Comparison of ENCODE assay signal across 9 cellular contexts in the genomic region with DNA sequence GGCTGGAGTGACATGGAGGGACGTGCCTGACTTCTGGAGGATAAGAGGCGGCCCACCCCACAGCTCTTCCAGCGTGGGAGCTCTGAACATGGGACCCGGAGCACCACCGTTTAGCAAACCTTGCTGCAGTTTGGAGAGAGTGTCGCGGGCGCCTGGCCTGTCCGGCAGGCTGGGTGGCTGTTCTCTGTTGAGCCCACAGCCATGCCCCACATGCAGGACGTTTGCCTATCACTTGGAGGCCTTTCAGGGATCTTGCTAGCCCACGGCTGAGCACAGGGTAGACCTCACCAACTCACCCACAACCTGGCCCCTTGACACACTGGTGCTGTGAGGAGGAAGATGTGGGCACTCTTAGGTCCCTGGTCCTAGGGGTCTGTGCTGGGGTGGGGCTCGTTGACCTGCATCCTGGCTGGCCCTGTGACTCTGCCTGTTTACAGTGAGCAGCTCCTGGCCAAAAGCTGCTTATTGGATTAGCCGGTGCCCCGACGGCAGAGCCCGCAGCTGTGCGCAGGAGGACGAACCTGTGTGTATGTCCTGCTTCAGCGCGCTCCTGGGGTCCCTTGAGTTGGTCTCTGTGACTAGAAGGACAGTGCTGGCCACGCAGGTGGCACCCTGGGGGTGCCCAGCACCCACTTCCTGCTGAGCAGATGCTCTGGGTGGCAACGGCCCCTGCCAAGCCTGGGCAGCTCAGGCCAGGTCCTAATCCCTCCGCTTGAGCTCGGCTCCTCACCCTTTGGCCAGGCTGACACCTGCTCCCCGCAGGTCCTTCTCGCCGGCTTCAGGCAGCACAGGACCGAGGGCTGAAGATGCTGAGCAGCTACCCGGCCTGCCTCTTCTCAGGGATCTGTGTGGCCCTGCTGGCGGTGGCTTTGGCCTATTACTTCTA.
DNase-seq lines count a peak whose midpoint lies in the region; ATAC-seq, FAIRE-seq and TF ChIP-seq lines count a peak whose summit lies in the region.
"Had no signal": no experiment of that assay in that cellular context is flagged by ENCODE, and none has a peak within 500 bp of the region (broad histone marks: within the 10 kb centered on the region; RNA-seq: fewer than 3 reads in every experiment).

No MANE protein-coding gene starts in this region.

- H3K27me3 ChIP-seq in BLaER1 treated with 17β-estradiol and CSF1 and Interleukin-3, amounts not matched to agents 10 nM and 100 nM, result no peaks in the 10 kb centered on the region
- no peaks in the 10 kb centered on the region for H3K27me3 ChIP-seq in mesenchymal stem cell (ENCODE audit: control insufficient read depth in 1 of 2, insufficient read depth in 1 of 2, low read length in 2 of 2)

- H2AFZ ChIP-seq in mesenchymal stem cell (ENCODE audit: low read depth, low read length), result no peak overlapping the region

- H3K4me3 ChIP-seq in BLaER1 treated with 17β-estradiol and CSF1 and Interleukin-3, amounts not matched to agents 10 nM and 100 nM, result no peak overlapping the region
- H3K4me3 ChIP-seq in mesenchymal stem cell (ENCODE audit: insufficient read depth in 1 of 2, low read depth in 1 of 2, low read length in 2 of 2), result no peak overlapping the region

- H3K4me3 Mint-ChIP-seq in WTC11, result no peak overlapping the region
- H3K4me3 Mint-ChIP-seq: nephron had no signal

- H4K20me1 ChIP-seq in BLaER1 treated with 17β-estradiol and CSF1 and Interleukin-3, amounts not matched to agents 10 nM and 100 nM, result peaks cover 69 to 97% (median 94%) of the 10 kb centered on the region in 11 experiments

- H3K4me1 ChIP-seq in BLaER1 treated with 17β-estradiol and CSF1 and Interleukin-3, amounts not matched to agents 10 nM and 100 nM, result peaks cover 19 to 32% (median 25%) of the 10 kb centered on the region in 10 experiments
- H3K4me1 ChIP-seq in mesenchymal stem cell (ENCODE audit: control insufficient read depth, insufficient read depth, low read depth, low read length), result peaks cover 11% of the 10 kb centered on the region

- H3K27ac ChIP-seq in BLaER1 treated with 17β-estradiol and CSF1 and Interleukin-3, amounts not matched to agents 10 nM and 100 nM, result no peak overlapping the region
- no peak overlapping the region for H3K27ac ChIP-seq in mesenchymal stem cell (ENCODE audit: low read length, poor library complexity, severe bottlenecking)

- H3K23ac ChIP-seq in mesenchymal stem cell (ENCODE audit: low read length in 2 of 2), result no peak overlapping the region

- H3K9ac ChIP-seq in BLaER1 treated with 17β-estradiol and CSF1 and Interleukin-3, amounts not matched to agents 10 nM and 100 nM, result peak overlapping the region in 3 of 11 experiments; percentile 43 to 67 (median 59); a peak in 2 of 22 replicates
- H3K9ac ChIP-seq in mesenchymal stem cell (ENCODE audit: low read length), result peak overlapping the region; percentile 80

- CTCF ChIA-PET in WTC11 (lab: Charles Lee), result interaction anchor here (0.5 to 4.2 kb wide), 30 partner anchors 10 to 359 kb away, joined by 3 to 40 read pairs (median 6); no protein-coding TSS in a partner anchor

- H2AK5ac ChIP-seq in mesenchymal stem cell (ENCODE audit: low read length, severe bottlenecking), result no peak overlapping the region

- TF ChIP-seq POLR2A in GM12891 (IDR thresholded peaks at IDR 0.05; ENCODE audit: low read depth, low read length), result no peak

- H2BK12ac ChIP-seq in mesenchymal stem cell (ENCODE audit: low read length in 2 of 2), result no peak overlapping the region

- H3K36me3 Mint-ChIP-seq in WTC11, result no peaks in the 10 kb centered on the region

- no peak overlapping the region for H2BK15ac ChIP-seq in mesenchymal stem cell (ENCODE audit: low read depth, poor library complexity, severe bottlenecking)

- H3K9me3 Mint-ChIP-seq in WTC11, result no peaks in the 10 kb centered on the region
- H3K9me3 Mint-ChIP-seq: nephron had no signal

- ATAC-seq in WTC11 (peak; percentile 16), GM18498 (IDR thresholded peaks at IDR 0.05; ENCODE audit: unreplicated experiment) (no peak), GM21576 (IDR thresholded peaks at IDR 0.05; ENCODE audit: unreplicated experiment) (no peak)

- H3K9me3 ChIP-seq in BLaER1 treated with 17β-estradiol and CSF1 and Interleukin-3, amounts not matched to agents 10 nM and 100 nM (replicated peaks in 1 of 11), result no peaks in the 10 kb centered on the region
- H3K9me3 ChIP-seq in mesenchymal stem cell (ENCODE audit: control insufficient read depth, low read length), result no peaks in the 10 kb centered on the region

- no peak overlapping the region for H3K14ac ChIP-seq in mesenchymal stem cell (ENCODE audit: low read length in 2 of 2)

- POLR2A ChIA-PET in WTC11 (lab: Charles Lee), result interaction anchor here (0.5 kb wide), 1 partner anchor 324 kb away, joined by 4 read pairs; no protein-coding TSS in a partner anchor

- peak overlapping the region in 10 of 11 experiments; percentile 80 to 95 (median 89); a peak in 17 of 22 replicates for H3K4me2 ChIP-seq in BLaER1 treated with 17β-estradiol and CSF1 and Interleukin-3, amounts not matched to agents 10 nM and 100 nM
- H3K4me2 ChIP-seq in mesenchymal stem cell (ENCODE audit: low read length, poor library complexity, severe bottlenecking), result no peak overlapping the region

- H3K27ac Mint-ChIP-seq in WTC11, result no peak overlapping the region; the same call in 1 of the 2 replicates

- H2BK120ac ChIP-seq in mesenchymal stem cell (ENCODE audit: low read depth, low read length), result no peak overlapping the region

- peak overlapping the region in 1 of 2 experiments; percentile 5 for H3K18ac ChIP-seq in mesenchymal stem cell (ENCODE audit: low read depth in 1 of 2, low read length in 2 of 2)

- 91% methylated on average over 28 of the region's 30 CpGs for WGBS in mesenchymal stem cell

- peak overlapping the region; percentile 27 for H4K8ac ChIP-seq in mesenchymal stem cell (ENCODE audit: low read length)

- peaks cover 0 to 42% (median 0%) of the 10 kb centered on the region in 11 experiments; a peak in 6 of 22 replicates for H3K36me3 ChIP-seq in BLaER1 treated with 17β-estradiol and CSF1 and Interleukin-3, amounts not matched to agents 10 nM and 100 nM
- H3K36me3 ChIP-seq in mesenchymal stem cell (ENCODE audit: control insufficient read depth in 1 of 2, insufficient read depth in 2 of 2, low read depth in 1 of 2, low read length in 2 of 2), result peaks cover 2 to 60% of the 10 kb centered on the region in 2 experiments

- no peaks in the 10 kb centered on the region for H3K27me3 Mint-ChIP-seq in WTC11 (ENCODE audit: low read depth)

- peak overlapping the region; percentile 46 for H4K91ac ChIP-seq in mesenchymal stem cell (ENCODE audit: low read length)

- peaks cover 70% of the 10 kb centered on the region for H3K79me1 ChIP-seq in mesenchymal stem cell (replicated peaks; ENCODE audit: low read length, poor library complexity, severe bottlenecking)

- FAIRE-seq in GM12891 (lab: Jason Lieb, UNC), result peak; percentile 5

- no peak for DNase-seq in GM12891 (ENCODE audit: insufficient read length, low spot score)
- DNase-seq in WTC11 (ENCODE audit: low spot score), result no peak
- DNase-seq in mesenchymal stem cell, result no peak
- DNase-seq in Ammon's horn (ENCODE audit: low spot score), result no peak
- no peak for DNase-seq in activated effector memory CD4-positive, alpha-beta T cell treated with anti-CD3 and anti-CD28 coated beads, Interleukin-2, amount 50 U/mL, for 16 hours

- H3K4ac ChIP-seq in mesenchymal stem cell (ENCODE audit: low read depth in 1 of 2, low read length in 2 of 2), result no peak overlapping the region

- peaks cover 5% of the 10 kb centered on the region for H3K4me1 Mint-ChIP-seq in WTC11

- TF ChIP-seq CTCF in WTC11 (IDR thresholded peaks at IDR 0.05), result no peak

- H2BK5ac ChIP-seq in mesenchymal stem cell (ENCODE audit: low read depth, low read length, poor library complexity, severe bottlenecking), result no peak overlapping the region

TF ChIP-seq in GM12891, 5 proteins besides CTCF, POLR2A, EP300 and RAD21:
- TF ChIP-seq POU2F2 (IDR thresholded peaks at IDR 0.05; ENCODE audit: low read depth, low read length), result no peak
- no peak for TF ChIP-seq PAX5 (IDR thresholded peaks at IDR 0.05; ENCODE audit: insufficient read depth, low read length, severe bottlenecking)
- TF ChIP-seq POLR2AphosphoS5 (IDR thresholded peaks at IDR 0.05; ENCODE audit: low read depth, low read length), result no peak
- TF ChIP-seq SPI1 (IDR thresholded peaks at IDR 0.05; ENCODE audit: low read depth, low read length), result no peak
- no peak for TF ChIP-seq TAF1 (IDR thresholded peaks at IDR 0.05; ENCODE audit: low read depth, low read length)

TF ChIP-seq in WTC11, 78 proteins besides CTCF, POLR2A, EP300 and RAD21:
- TF ChIP-seq ZNF138 (CRISPR knock-in tag; conservative IDR thresholded peaks at IDR 0.05) (no peak), ZNF671 (CRISPR knock-in tag; IDR thresholded peaks at IDR 0.05) (no peak), FOXP1 (CRISPR knock-in tag; IDR thresholded peaks at IDR 0.05; ENCODE audit: borderline replicate concordance) (no peak)
- TF ChIP-seq, protein P1, sequence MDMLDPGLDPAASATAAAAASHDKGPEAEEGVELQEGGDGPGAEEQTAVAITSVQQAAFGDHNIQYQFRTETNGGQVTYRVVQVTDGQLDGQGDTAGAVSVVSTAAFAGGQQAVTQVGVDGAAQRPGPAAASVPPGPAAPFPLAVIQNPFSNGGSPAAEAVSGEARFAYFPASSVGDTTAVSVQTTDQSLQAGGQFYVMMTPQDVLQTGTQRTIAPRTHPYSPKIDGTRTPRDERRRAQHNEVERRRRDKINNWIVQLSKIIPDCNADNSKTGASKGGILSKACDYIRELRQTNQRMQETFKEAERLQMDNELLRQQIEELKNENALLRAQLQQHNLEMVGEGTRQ (CRISPR knock-in tag; IDR thresholded peaks at IDR 0.05), result no peak
